1 cellular context compared by ENCODE assay signal in the genomic region with DNA sequence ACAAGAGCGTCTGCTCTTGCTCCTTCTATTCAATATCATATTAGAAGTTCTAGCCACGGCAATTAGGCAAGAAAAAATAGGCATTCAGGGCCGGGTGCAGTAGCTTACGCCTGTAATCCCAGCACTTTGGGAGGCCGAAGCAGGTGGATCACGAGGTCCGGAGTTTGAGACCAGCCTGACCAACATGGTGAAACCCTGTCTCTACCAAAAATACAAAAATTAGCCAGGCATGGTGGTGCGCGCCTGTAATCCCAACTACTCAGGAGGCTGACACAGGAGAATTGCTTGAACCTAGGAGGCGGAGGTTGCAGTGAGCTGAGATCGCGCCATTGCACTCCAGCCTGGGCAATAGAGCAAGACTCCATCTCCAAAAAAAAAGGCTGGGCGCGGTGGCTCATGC.
TF ChIP-seq lines count a peak whose summit lies in the region.

No MANE protein-coding gene starts in this region.

TF ChIP-seq in K562, 482 proteins besides CTCF, POLR2A, EP300 and RAD21:
- TF ChIP-seq, protein P1, sequence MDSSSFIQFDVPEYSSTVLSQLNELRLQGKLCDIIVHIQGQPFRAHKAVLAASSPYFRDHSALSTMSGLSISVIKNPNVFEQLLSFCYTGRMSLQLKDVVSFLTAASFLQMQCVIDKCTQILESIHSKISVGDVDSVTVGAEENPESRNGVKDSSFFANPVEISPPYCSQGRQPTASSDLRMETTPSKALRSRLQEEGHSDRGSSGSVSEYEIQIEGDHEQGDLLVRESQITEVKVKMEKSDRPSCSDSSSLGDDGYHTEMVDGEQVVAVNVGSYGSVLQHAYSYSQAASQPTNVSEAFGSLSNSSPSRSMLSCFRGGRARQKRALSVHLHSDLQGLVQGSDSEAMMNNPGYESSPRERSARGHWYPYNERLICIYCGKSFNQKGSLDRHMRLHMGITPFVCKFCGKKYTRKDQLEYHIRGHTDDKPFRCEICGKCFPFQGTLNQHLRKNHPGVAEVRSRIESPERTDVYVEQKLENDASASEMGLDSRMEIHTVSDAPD (CRISPR knock-in tag; IDR thresholded peaks at IDR 0.05) = 0 out of 2 replicates have a peak, but pooled peaks have one; percentile 19
- TF ChIP-seq HDAC8 (tag; IDR thresholded peaks at IDR 0.05) (0 out of 2 replicates have a peak, but pooled peaks have one; percentile 51), MCM7 (IDR thresholded peaks at IDR 0.05) (0 out of 4 replicates have a peak, but pooled peaks of 1 of the 2 experiments have one; percentile 16), KLF6 (CRISPR knock-in tag; IDR thresholded peaks at IDR 0.05; ENCODE audit: borderline replicate concordance) (peak; percentile 30; the same call in 1 of the 2 replicates), ZNF121 (CRISPR knock-in tag; conservative IDR thresholded peaks at IDR 0.05) (peak; percentile 46; the same call in 1 of the 2 replicates), DMBX1 (CRISPR knock-in tag; IDR thresholded peaks at IDR 0.05; ENCODE audit: borderline replicate concordance) (peak; percentile 30; the same call in 1 of the 2 replicates), HSF4 (CRISPR knock-in tag; IDR thresholded peaks at IDR 0.05; ENCODE audit: borderline replicate concordance) (peak; percentile 72; the same call in 1 of the 2 replicates), NFRKB (IDR thresholded peaks at IDR 0.05; ENCODE audit: low read depth) (peak; percentile 67; the same call in 1 of the 2 replicates), ZNF766 (CRISPR knock-in tag; conservative IDR thresholded peaks at IDR 0.05) (0 out of 2 replicates have a peak, but pooled peaks have one; percentile 2), MEF2D (tag; conservative IDR thresholded peaks at IDR 0.05; ENCODE audit: low read depth) (peak; percentile 56)
- TF ChIP-seq, protein P2, sequence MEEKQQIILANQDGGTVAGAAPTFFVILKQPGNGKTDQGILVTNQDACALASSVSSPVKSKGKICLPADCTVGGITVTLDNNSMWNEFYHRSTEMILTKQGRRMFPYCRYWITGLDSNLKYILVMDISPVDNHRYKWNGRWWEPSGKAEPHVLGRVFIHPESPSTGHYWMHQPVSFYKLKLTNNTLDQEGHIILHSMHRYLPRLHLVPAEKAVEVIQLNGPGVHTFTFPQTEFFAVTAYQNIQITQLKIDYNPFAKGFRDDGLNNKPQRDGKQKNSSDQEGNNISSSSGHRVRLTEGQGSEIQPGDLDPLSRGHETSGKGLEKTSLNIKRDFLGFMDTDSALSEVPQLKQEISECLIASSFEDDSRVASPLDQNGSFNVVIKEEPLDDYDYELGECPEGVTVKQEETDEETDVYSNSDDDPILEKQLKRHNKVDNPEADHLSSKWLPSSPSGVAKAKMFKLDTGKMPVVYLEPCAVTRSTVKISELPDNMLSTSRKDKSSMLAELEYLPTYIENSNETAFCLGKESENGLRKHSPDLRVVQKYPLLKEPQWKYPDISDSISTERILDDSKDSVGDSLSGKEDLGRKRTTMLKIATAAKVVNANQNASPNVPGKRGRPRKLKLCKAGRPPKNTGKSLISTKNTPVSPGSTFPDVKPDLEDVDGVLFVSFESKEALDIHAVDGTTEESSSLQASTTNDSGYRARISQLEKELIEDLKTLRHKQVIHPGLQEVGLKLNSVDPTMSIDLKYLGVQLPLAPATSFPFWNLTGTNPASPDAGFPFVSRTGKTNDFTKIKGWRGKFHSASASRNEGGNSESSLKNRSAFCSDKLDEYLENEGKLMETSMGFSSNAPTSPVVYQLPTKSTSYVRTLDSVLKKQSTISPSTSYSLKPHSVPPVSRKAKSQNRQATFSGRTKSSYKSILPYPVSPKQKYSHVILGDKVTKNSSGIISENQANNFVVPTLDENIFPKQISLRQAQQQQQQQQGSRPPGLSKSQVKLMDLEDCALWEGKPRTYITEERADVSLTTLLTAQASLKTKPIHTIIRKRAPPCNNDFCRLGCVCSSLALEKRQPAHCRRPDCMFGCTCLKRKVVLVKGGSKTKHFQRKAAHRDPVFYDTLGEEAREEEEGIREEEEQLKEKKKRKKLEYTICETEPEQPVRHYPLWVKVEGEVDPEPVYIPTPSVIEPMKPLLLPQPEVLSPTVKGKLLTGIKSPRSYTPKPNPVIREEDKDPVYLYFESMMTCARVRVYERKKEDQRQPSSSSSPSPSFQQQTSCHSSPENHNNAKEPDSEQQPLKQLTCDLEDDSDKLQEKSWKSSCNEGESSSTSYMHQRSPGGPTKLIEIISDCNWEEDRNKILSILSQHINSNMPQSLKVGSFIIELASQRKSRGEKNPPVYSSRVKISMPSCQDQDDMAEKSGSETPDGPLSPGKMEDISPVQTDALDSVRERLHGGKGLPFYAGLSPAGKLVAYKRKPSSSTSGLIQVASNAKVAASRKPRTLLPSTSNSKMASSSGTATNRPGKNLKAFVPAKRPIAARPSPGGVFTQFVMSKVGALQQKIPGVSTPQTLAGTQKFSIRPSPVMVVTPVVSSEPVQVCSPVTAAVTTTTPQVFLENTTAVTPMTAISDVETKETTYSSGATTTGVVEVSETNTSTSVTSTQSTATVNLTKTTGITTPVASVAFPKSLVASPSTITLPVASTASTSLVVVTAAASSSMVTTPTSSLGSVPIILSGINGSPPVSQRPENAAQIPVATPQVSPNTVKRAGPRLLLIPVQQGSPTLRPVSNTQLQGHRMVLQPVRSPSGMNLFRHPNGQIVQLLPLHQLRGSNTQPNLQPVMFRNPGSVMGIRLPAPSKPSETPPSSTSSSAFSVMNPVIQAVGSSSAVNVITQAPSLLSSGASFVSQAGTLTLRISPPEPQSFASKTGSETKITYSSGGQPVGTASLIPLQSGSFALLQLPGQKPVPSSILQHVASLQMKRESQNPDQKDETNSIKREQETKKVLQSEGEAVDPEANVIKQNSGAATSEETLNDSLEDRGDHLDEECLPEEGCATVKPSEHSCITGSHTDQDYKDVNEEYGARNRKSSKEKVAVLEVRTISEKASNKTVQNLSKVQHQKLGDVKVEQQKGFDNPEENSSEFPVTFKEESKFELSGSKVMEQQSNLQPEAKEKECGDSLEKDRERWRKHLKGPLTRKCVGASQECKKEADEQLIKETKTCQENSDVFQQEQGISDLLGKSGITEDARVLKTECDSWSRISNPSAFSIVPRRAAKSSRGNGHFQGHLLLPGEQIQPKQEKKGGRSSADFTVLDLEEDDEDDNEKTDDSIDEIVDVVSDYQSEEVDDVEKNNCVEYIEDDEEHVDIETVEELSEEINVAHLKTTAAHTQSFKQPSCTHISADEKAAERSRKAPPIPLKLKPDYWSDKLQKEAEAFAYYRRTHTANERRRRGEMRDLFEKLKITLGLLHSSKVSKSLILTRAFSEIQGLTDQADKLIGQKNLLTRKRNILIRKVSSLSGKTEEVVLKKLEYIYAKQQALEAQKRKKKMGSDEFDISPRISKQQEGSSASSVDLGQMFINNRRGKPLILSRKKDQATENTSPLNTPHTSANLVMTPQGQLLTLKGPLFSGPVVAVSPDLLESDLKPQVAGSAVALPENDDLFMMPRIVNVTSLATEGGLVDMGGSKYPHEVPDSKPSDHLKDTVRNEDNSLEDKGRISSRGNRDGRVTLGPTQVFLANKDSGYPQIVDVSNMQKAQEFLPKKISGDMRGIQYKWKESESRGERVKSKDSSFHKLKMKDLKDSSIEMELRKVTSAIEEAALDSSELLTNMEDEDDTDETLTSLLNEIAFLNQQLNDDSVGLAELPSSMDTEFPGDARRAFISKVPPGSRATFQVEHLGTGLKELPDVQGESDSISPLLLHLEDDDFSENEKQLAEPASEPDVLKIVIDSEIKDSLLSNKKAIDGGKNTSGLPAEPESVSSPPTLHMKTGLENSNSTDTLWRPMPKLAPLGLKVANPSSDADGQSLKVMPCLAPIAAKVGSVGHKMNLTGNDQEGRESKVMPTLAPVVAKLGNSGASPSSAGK (IDR thresholded peaks at IDR 0.05) = peak; percentile 46; the same call in 1 of the 2 replicates
- TF ChIP-seq, protein P3, sequence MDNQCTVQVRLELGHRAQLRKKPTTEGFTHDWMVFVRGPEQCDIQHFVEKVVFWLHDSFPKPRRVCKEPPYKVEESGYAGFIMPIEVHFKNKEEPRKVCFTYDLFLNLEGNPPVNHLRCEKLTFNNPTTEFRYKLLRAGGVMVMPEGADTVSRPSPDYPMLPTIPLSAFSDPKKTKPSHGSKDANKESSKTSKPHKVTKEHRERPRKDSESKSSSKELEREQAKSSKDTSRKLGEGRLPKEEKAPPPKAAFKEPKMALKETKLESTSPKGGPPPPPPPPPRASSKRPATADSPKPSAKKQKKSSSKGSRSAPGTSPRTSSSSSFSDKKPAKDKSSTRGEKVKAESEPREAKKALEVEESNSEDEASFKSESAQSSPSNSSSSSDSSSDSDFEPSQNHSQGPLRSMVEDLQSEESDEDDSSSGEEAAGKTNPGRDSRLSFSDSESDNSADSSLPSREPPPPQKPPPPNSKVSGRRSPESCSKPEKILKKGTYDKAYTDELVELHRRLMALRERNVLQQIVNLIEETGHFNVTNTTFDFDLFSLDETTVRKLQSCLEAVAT (IDR thresholded peaks at IDR 0.05) = peak in 1 of 2 experiments; percentile 19; a peak in 1 of 4 replicates
- TF ChIP-seq, protein P4, sequence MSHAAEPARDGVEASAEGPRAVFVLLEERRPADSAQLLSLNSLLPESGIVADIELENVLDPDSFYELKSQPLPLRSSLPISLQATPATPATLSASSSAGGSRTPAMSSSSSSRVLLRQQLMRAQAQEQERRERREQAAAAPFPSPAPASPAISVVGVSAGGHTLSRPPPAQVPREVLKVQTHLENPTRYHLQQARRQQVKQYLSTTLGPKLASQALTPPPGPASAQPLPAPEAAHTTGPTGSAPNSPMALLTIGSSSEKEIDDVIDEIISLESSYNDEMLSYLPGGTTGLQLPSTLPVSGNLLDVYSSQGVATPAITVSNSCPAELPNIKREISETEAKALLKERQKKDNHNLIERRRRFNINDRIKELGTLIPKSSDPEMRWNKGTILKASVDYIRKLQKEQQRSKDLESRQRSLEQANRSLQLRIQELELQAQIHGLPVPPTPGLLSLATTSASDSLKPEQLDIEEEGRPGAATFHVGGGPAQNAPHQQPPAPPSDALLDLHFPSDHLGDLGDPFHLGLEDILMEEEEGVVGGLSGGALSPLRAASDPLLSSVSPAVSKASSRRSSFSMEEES (CRISPR knock-in tag; IDR thresholded peaks at IDR 0.05) = peak; percentile 49
- TF ChIP-seq, protein P5, sequence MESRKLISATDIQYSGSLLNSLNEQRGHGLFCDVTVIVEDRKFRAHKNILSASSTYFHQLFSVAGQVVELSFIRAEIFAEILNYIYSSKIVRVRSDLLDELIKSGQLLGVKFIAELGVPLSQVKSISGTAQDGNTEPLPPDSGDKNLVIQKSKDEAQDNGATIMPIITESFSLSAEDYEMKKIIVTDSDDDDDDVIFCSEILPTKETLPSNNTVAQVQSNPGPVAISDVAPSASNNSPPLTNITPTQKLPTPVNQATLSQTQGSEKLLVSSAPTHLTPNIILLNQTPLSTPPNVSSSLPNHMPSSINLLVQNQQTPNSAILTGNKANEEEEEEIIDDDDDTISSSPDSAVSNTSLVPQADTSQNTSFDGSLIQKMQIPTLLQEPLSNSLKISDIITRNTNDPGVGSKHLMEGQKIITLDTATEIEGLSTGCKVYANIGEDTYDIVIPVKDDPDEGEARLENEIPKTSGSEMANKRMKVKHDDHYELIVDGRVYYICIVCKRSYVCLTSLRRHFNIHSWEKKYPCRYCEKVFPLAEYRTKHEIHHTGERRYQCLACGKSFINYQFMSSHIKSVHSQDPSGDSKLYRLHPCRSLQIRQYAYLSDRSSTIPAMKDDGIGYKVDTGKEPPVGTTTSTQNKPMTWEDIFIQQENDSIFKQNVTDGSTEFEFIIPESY (CRISPR knock-in tag; IDR thresholded peaks at IDR 0.05) = peak; percentile 65
